In genomic region chrX:12548746-12549145, GRCh38 we compare ENCODE assay signal across 11 cellular contexts.
DNase-seq lines count a peak whose midpoint lies in the region; ATAC-seq, FAIRE-seq and TF ChIP-seq lines count a peak whose summit lies in the region.
"Had no signal": no experiment of that assay in that cellular context is flagged by ENCODE, and none has a peak within 500 bp of the region (broad histone marks: within the 10 kb centered on the region; RNA-seq: fewer than 3 reads in every experiment).

No MANE protein-coding gene starts in this region.

- TF ChIP-seq CTCF in K562 (IDR thresholded peaks at IDR 0.05 in 2 of 3, conservative IDR thresholded peaks at IDR 0.05 in 1 of 3; ENCODE audit: insufficient read depth in 2 of 3, low read depth in 1 of 3, low read length in 3 of 3) (no peak), neural progenitor cell (IDR thresholded peaks at IDR 0.05) (no peak)

- POLR2A ChIA-PET in activated CD4-positive, alpha-beta T cell treated with anti-CD3 and anti-CD28 coated beads for 36 hours (lab: Charles Lee): no interaction called here
- POLR2A ChIA-PET in K562 (lab: Yijun Ruan, JAX): no interaction called here

- H3K27me3 ChIP-seq in K562 (ENCODE audit: control insufficient read depth in 2 of 2, insufficient read depth in 2 of 2, low read length in 2 of 2) (no peaks in the 10 kb centered on the region), neural progenitor cell (no peaks in the 10 kb centered on the region)

- FAIRE-seq in K562 (lab: Jason Lieb, UNC): no peak

- H3K27ac Mint-ChIP-seq in activated CD4-positive, alpha-beta T cell treated with anti-CD3 and anti-CD28 coated beads for 36 hours: no peak overlapping the region
- no peak overlapping the region for H3K27ac Mint-ChIP-seq in neural progenitor cell
- H3K27ac Mint-ChIP-seq: stimulated activated naive CD8-positive, alpha-beta T cell treated with anti-CD3 and anti-CD28 coated beads, Interleukin-15, Interleukin-2, amounts not matched to agents 100 ng/mL and 50 ng/mL, for 24 hours had no signal

- H3K9me3 Mint-ChIP-seq in activated CD4-positive, alpha-beta T cell treated with anti-CD3 and anti-CD28 coated beads for 36 hours (ENCODE audit: low read depth): no peaks in the 10 kb centered on the region
- peaks cover 3% of the 10 kb centered on the region for H3K9me3 Mint-ChIP-seq in neural progenitor cell
- H3K9me3 Mint-ChIP-seq: stimulated activated naive CD8-positive, alpha-beta T cell treated with anti-CD3 and anti-CD28 coated beads, Interleukin-15, Interleukin-2, amounts not matched to agents 100 ng/mL and 50 ng/mL, for 24 hours had no signal

- H3K4me2 ChIP-seq in K562 (ENCODE audit: insufficient read depth, low read length) (no peak overlapping the region), neural progenitor cell (no peak overlapping the region)

- H4K20me1 ChIP-seq in K562 (replicated peaks; ENCODE audit: control insufficient read depth, insufficient read depth, low read length): no peaks in the 10 kb centered on the region
- no peaks in the 10 kb centered on the region for H4K20me1 ChIP-seq in neural progenitor cell (ENCODE audit: low read depth)

- no peak overlapping the region for H3K4me3 Mint-ChIP-seq in activated CD4-positive, alpha-beta T cell treated with anti-CD3 and anti-CD28 coated beads for 36 hours
- no peak overlapping the region for H3K4me3 Mint-ChIP-seq in neural progenitor cell
- H3K4me3 Mint-ChIP-seq: stimulated activated naive CD8-positive, alpha-beta T cell treated with anti-CD3 and anti-CD28 coated beads, Interleukin-15, Interleukin-2, amounts not matched to agents 100 ng/mL and 50 ng/mL, for 24 hours had no signal

- intact Hi-C loops in activated CD4-positive, alpha-beta T cell treated with anti-CD3 and anti-CD28 coated beads for 36 hours (cut with DNase I, micrococcal nuclease): no loop called here
- intact Hi-C loops in K562 (cut with micrococcal nuclease): no loop called here

- 0% methylated on average over 1 of the region's 1 CpG for WGBS in K562 (ENCODE audit: insufficient coverage, low coverage, missing lambda C conversion rate)

- H3K9ac ChIP-seq in K562 (ENCODE audit: insufficient read depth in 1 of 2, low read depth in 2 of 2, low read length in 2 of 2) (no peak overlapping the region), neural progenitor cell (no peak overlapping the region)

- no peaks in the 10 kb centered on the region for H3K9me1 ChIP-seq in K562 (ENCODE audit: control insufficient read depth, insufficient read depth, low read length)

- H3K36me3 ChIP-seq in K562 (ENCODE audit: control insufficient read depth, insufficient read depth, low read length): no peaks in the 10 kb centered on the region
- H3K36me3 ChIP-seq in neural progenitor cell: no peaks in the 10 kb centered on the region

- H3K27ac ChIP-seq in K562 (ENCODE audit: extremely low read depth, low read depth, low read length) (no peak overlapping the region), neural progenitor cell (no peak overlapping the region)

- no peak overlapping the region for H2AFZ ChIP-seq in K562 (ENCODE audit: low read depth, low read length)
- H2AFZ ChIP-seq in neural progenitor cell (replicated peaks): no peak overlapping the region

- H3K4me1 ChIP-seq in K562 (replicated peaks in 1 of 2; ENCODE audit: control insufficient read depth in 2 of 2, insufficient read depth in 2 of 2, low read length in 2 of 2) (no peaks in the 10 kb centered on the region), neural progenitor cell (no peaks in the 10 kb centered on the region)

- ATAC-seq in activated CD4-positive, alpha-beta T cell treated with anti-CD3 and anti-CD28 coated beads for 36 hours: no peak
- ATAC-seq in K562: no peak
- ATAC-seq in HG03039 (IDR thresholded peaks at IDR 0.05; ENCODE audit: unreplicated experiment): no peak
- no peak for ATAC-seq in HG03442 (IDR thresholded peaks at IDR 0.05; ENCODE audit: unreplicated experiment)
- ATAC-seq in HG03025 (IDR thresholded peaks at IDR 0.05; ENCODE audit: low FRiP score, unreplicated experiment): no peak

- no peaks in the 10 kb centered on the region for H3K27me3 Mint-ChIP-seq in activated CD4-positive, alpha-beta T cell treated with anti-CD3 and anti-CD28 coated beads for 36 hours
- H3K27me3 Mint-ChIP-seq in neural progenitor cell (ENCODE audit: insufficient read depth, low read depth): no peaks in the 10 kb centered on the region
- H3K27me3 Mint-ChIP-seq: stimulated activated naive CD8-positive, alpha-beta T cell treated with anti-CD3 and anti-CD28 coated beads, Interleukin-15, Interleukin-2, amounts not matched to agents 100 ng/mL and 50 ng/mL, for 24 hours had no signal

- no peaks in the 10 kb centered on the region for H3K4me1 Mint-ChIP-seq in activated CD4-positive, alpha-beta T cell treated with anti-CD3 and anti-CD28 coated beads for 36 hours
- H3K4me1 Mint-ChIP-seq in neural progenitor cell: no peaks in the 10 kb centered on the region

- no TSS peak for BruUV-seq in K562 (replicated peaks; lab: Mats Ljungman, UMichigan)

- peak; percentile 18 for DNase-seq in activated CD4-positive, alpha-beta T cell treated with anti-CD3 and anti-CD28 coated beads for 36 hours
- no peak for DNase-seq in activated CD4-positive, alpha-beta T cell treated with anti-CD3 and anti-CD28 coated beads for 1 hour
- DNase-seq in LoVo (ENCODE audit: low spot score) (peak; percentile 1), K562 (ENCODE audit: extremely low read depth in 1 of 4, low spot score in 3 of 4) (peak in 1 of 4 experiments; percentile 0), neural progenitor cell (ENCODE audit: low spot score) (peak; percentile 71)
- DNase-seq: NCI-H510A, T-helper 9 cell had no signal

- TF ChIP-seq RAD21 in K562 (CRISPR knock-in tag; conservative IDR thresholded peaks at IDR 0.05 in 1 of 2, IDR thresholded peaks at IDR 0.05 in 1 of 2): no peak

- no peaks in the 10 kb centered on the region for H3F3A ChIP-seq in neural progenitor cell (ENCODE audit: low read depth)

- no peaks in the 10 kb centered on the region for H3K79me2 ChIP-seq in K562 (ENCODE audit: control insufficient read depth, insufficient read depth, low read length)
- no peaks in the 10 kb centered on the region for H3K79me2 ChIP-seq in neural progenitor cell (ENCODE audit: low read depth)

- no peaks in the 10 kb centered on the region for H3K9me3 ChIP-seq in K562 (replicated peaks; ENCODE audit: control insufficient read depth, insufficient read depth, low read depth, low read length)
- no peaks in the 10 kb centered on the region for H3K9me3 ChIP-seq in neural progenitor cell (ENCODE audit: low read depth)

- H3K4me3 ChIP-seq in K562: no peak overlapping the region
- H3K4me3 ChIP-seq in neural progenitor cell: no peak overlapping the region

- TF ChIP-seq EP300 in K562 (IDR thresholded peaks at IDR 0.05; ENCODE audit: low read length): no peak

- no peaks in the 10 kb centered on the region for H3K36me3 Mint-ChIP-seq in activated CD4-positive, alpha-beta T cell treated with anti-CD3 and anti-CD28 coated beads for 36 hours (ENCODE audit: low read depth)
- H3K36me3 Mint-ChIP-seq in neural progenitor cell: no peaks in the 10 kb centered on the region

- CTCF ChIA-PET in activated CD4-positive, alpha-beta T cell treated with anti-CD3 and anti-CD28 coated beads for 36 hours (lab: Charles Lee): interaction anchor here (0.8 kb wide), 1 partner anchor 180 kb away, joined by 3 read pairs; no protein-coding TSS in a partner anchor
- CTCF ChIA-PET in K562 (lab: Yijun Ruan, JAX; ENCODE audit: low intra/inter-chr PET ratio): no interaction called here

- in situ Hi-C loops in K562 (cut with MboI): no loop called here

- TF ChIP-seq POLR2A in K562 (conservative IDR thresholded peaks at IDR 0.05): no peak

TF ChIP-seq in K562, 482 proteins besides CTCF, POLR2A, EP300 and RAD21 (continues in another document):
- TF ChIP-seq ZNF121 (CRISPR knock-in tag; conservative IDR thresholded peaks at IDR 0.05) (no peak), PKNOX1 (IDR thresholded peaks at IDR 0.05) (no peak), NRF1 (conservative IDR thresholded peaks at IDR 0.05 in 1 of 2, IDR thresholded peaks at IDR 0.05 in 1 of 2) (no peak), PHF8 (IDR thresholded peaks at IDR 0.05; ENCODE audit: borderline replicate concordance, low read length) (no peak), MXD1 (CRISPR knock-in tag; IDR thresholded peaks at IDR 0.05; ENCODE audit: borderline replicate concordance, poor library complexity, severe bottlenecking) (no peak), ZNF134 (CRISPR knock-in tag; conservative IDR thresholded peaks at IDR 0.05) (no peak), RBM25 (IDR thresholded peaks at IDR 0.05; ENCODE audit: low read depth, low read length, severe bottlenecking) (no peak)
